ENCODE assay signal across 12 cellular contexts in the genomic region with DNA sequence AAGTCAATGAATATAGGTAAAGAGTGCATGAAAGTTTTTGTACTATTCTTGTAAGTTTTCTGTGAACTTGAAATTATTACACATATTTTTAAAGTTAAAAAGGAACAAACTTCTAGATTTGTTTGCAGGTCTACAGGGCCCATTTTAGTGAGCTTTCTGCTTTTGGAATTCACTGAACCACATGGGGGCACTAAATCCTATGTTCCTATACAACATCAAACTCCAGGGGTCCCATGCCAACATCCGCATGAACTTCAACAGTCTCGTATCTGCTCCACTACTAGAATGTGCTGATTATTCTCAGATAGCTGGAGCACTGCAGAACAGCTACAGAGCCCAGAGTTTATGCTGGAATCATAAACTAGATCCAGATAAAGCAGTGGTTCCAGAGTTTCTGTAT.
DNase-seq lines count a peak whose midpoint lies in the region; ATAC-seq, FAIRE-seq and TF ChIP-seq lines count a peak whose summit lies in the region.
"Had no signal": no experiment of that assay in that cellular context is flagged by ENCODE, and none has a peak within 500 bp of the region (broad histone marks: within the 10 kb centered on the region; RNA-seq: fewer than 3 reads in every experiment).

No MANE protein-coding gene starts in this region.

- H3K79me2 ChIP-seq in keratinocyte (ENCODE audit: control insufficient read depth, insufficient read depth, low read length), result no peaks in the 10 kb centered on the region

- H2AFZ ChIP-seq in keratinocyte (ENCODE audit: control insufficient read depth, low read length), result no peak overlapping the region

- dilution Hi-C loops in keratinocyte (cut with MboI; ENCODE audit: extremely low pct_ligation_motif_present, low sequenced_read_pairs), result no loop called here

- no peak for FAIRE-seq in keratinocyte (lab: Jason Lieb, UNC)
- FAIRE-seq: colon had no signal

- 0 out of 2 replicates have a peak, but pooled peaks cover 10% of the 10 kb centered on the region for H3K9me3 ChIP-seq in HUES6 (ENCODE audit: control insufficient read depth, insufficient read depth, low read depth, low read length)
- no peaks in the 10 kb centered on the region for H3K9me3 ChIP-seq in WERI-Rb-1 (ENCODE audit: severe bottlenecking)
- H3K9me3 ChIP-seq in keratinocyte (ENCODE audit: control insufficient read depth, low read depth, low read length), result no peaks in the 10 kb centered on the region

- H3K27me3 ChIP-seq in HUES6 (ENCODE audit: control insufficient read depth, insufficient read depth, low read length) (no peaks in the 10 kb centered on the region), WERI-Rb-1 (ENCODE audit: insufficient read depth, low read depth, severe bottlenecking) (no peaks in the 10 kb centered on the region), keratinocyte (ENCODE audit: control insufficient read depth, extremely low read depth, insufficient read depth, low read length) (no peaks in the 10 kb centered on the region)

- H3K9ac ChIP-seq in HUES6 (ENCODE audit: low read length), result peak overlapping the region; percentile 29
- no peak overlapping the region for H3K9ac ChIP-seq in keratinocyte (ENCODE audit: control insufficient read depth, extremely low read depth, insufficient read depth, low read length)

- H3K4me3 ChIP-seq in HUES6 (ENCODE audit: low read depth, low read length) (no peak overlapping the region), WERI-Rb-1 (ENCODE audit: low read depth, low read length) (no peak overlapping the region), keratinocyte (ENCODE audit: control insufficient read depth in 2 of 3, extremely low read depth in 1 of 3, insufficient read depth in 2 of 3, low read depth in 1 of 3, low read length in 3 of 3) (no peak overlapping the region)

- TF ChIP-seq CTCF in WERI-Rb-1 (IDR thresholded peaks at IDR 0.05; ENCODE audit: low read depth, low read length), result peak; percentile 29; the same call in 1 of the 2 replicates
- peak in 2 of 3 experiments; percentile 15 to 37 for TF ChIP-seq CTCF in keratinocyte (optimal IDR thresholded peaks at IDR 0.05 in 1 of 3, IDR thresholded peaks at IDR 0.05 in 1 of 3, conservative IDR thresholded peaks at IDR 0.05 in 1 of 3; ENCODE audit: extremely low read depth in 1 of 3, insufficient read depth in 2 of 3, low read length in 3 of 3)

- H3K27ac ChIP-seq in HUES6 (ENCODE audit: low read depth, low read length), result no peak overlapping the region
- H3K27ac ChIP-seq in WERI-Rb-1, result no peak overlapping the region
- no peak overlapping the region for H3K27ac ChIP-seq in keratinocyte (ENCODE audit: control insufficient read depth, insufficient read depth, low read length)

- no peak for ATAC-seq in HG03565 (IDR thresholded peaks at IDR 0.05; ENCODE audit: unreplicated experiment)
- ATAC-seq: activated CD8-positive, alpha-beta memory T cell treated with anti-CD3 and anti-CD28 coated beads, Interleukin-2, amount 10 ng/mL, durations not matched to agents 7 days and 5 days; naive thymus-derived CD4-positive, alpha-beta T cell had no signal

- no peak overlapping the region for H3K4me2 ChIP-seq in keratinocyte (ENCODE audit: control insufficient read depth, extremely low read depth, insufficient read depth, low read depth, low read length)

- H4K20me1 ChIP-seq in keratinocyte (ENCODE audit: control insufficient read depth, extremely low read depth, insufficient read depth, low read length), result no peaks in the 10 kb centered on the region

- peaks cover 7% of the 10 kb centered on the region for H3K4me1 ChIP-seq in HUES6 (ENCODE audit: control insufficient read depth, insufficient read depth, low read length)
- H3K4me1 ChIP-seq in keratinocyte (ENCODE audit: control insufficient read depth, extremely low read depth, insufficient read depth, low read length), result no peaks in the 10 kb centered on the region

- no peaks in the 10 kb centered on the region for H3K9me1 ChIP-seq in keratinocyte (ENCODE audit: control insufficient read depth, extremely low read depth, insufficient read depth, low read length)

- no peaks in the 10 kb centered on the region for H3K36me3 ChIP-seq in HUES6 (ENCODE audit: control insufficient read depth, insufficient read depth, low read length)
- H3K36me3 ChIP-seq in WERI-Rb-1, result no peaks in the 10 kb centered on the region
- no peaks in the 10 kb centered on the region for H3K36me3 ChIP-seq in keratinocyte (ENCODE audit: control insufficient read depth in 2 of 2, extremely low read depth in 1 of 2, insufficient read depth in 2 of 2, low read length in 2 of 2)

- peak; percentile 10 for DNase-seq in COR-L47 (lab: John Stamatoyannopoulos, UW)
- peak; percentile 9 for DNase-seq in WERI-Rb-1
- no peak for DNase-seq in keratinocyte (ENCODE audit: low read depth, low spot score)
- DNase-seq in activated CD4-positive, alpha-beta T cell treated with anti-CD3 and anti-CD28 coated beads for 4 hours, result no peak
- no peak for DNase-seq in A172 (ENCODE audit: low spot score)
- no peak for DNase-seq in Ammon's horn (ENCODE audit: low spot score)
- DNase-seq: activated CD8-positive, alpha-beta memory T cell treated with anti-CD3 and anti-CD28 coated beads, Interleukin-2, amount 10 ng/mL, durations not matched to agents 7 days and 5 days; CD4-positive, CD25-positive, alpha-beta regulatory T cell; naive thymus-derived CD4-positive, alpha-beta T cell had no signal

Comparison
In these comparisons a context has a peak if more than half of its experiments do, and no peak if none do; other contexts are left out.
1. DNase-seq: peak in COR-L47 (single experiment) and WERI-Rb-1 (single experiment); none in keratinocyte (single experiment), activated CD4-positive, alpha-beta T cell treated with anti-CD3 and anti-CD28 coated beads for 4 hours (0 of 2), A172 (single experiment) and Ammon's horn (single experiment).